ENCODE assay signal across 13 cellular contexts in the genomic region with DNA sequence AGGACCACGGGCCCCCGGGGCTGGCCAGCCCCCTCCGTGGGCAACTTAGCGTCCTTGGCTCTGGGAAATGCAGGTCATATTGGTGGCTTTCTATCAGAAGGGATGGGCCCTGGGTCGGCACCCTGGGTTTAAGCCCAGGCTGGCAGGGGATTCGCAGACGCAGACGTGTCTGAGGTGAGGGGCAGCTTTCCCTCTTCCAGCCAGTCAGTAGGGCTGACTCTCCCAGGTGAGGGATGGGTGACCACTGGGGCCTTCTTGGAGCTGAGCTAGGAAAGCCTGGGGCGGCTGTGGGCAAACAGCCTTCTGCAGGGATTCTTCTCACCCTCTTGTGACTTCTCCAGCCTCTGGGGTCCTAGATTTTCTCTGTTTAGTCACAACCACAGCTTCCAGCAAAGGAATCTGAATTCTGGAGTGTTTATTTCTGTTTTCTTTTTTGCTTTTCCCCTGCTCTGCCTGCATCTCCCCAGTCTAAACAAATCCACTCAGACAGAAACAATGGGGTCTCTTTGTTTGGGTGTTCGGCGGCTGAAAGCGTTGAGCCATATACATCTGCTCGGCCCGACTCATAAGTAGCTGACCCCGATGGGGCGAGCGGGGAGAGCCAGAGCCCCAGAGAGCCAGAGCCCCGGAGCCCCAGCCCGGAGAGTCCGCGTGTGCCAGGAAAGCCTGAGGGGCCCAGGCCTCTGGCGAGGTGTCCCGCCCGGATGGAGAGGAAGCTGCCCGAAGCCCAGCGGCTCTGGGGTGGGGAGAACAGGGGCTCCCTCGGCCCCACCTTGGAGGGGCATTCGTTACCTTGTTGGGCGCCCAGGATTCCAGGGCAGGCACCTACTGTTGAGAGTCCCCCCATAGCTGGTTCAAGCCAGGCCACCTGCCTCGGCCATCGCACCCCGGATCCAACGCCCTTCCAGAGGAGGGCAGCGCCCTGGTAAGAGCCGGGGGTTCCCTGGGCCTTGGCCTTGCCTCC. TPM values are rescaled to one million over a fixed set of nuclear protein-coding genes. Genes with fewer than 3 reads are reported as not detected.
A peak's percentile ranks its signal among the peaks of the same experiment; 100 is the strongest.
DNase-seq lines count a peak whose midpoint lies in the region; ATAC-seq and TF ChIP-seq lines count a peak whose summit lies in the region.
"Had no signal": no experiment of that assay in that cellular context is flagged by ENCODE, and none has a peak within 500 bp of the region (broad histone marks: within the 10 kb centered on the region; RNA-seq: fewer than 3 reads in every experiment).

No MANE protein-coding gene starts in this region.

- 7% methylated on average over 30 of the region's 35 CpGs; no CpG with 5 or more reads in 1 of the 2 donors for WGBS in transverse colon (ENCODE audit: low coverage in 1 of 2), 2 donors

- H3K27me3 Mint-ChIP-seq in activated T-cell treated with anti-CD3 and anti-CD28 coated beads, Interleukin-2, amount 50 U/mL, for 24 hours = peaks cover 86% of the 10 kb centered on the region

- H3K4me3 ChIP-seq in iPS-15b (ENCODE audit: low read depth, low read length) = peak overlapping the region; percentile 22
- peak overlapping the region; percentile 10 to 59 (median 42) for H3K4me3 ChIP-seq in transverse colon

- TF ChIP-seq CTCF in transverse colon (IDR thresholded peaks at IDR 0.05) = no peak

- TF ChIP-seq POLR2A in transverse colon (IDR thresholded peaks at IDR 0.05) = no peak

- no peak overlapping the region for H3K27ac Mint-ChIP-seq in activated T-cell treated with anti-CD3 and anti-CD28 coated beads, Interleukin-2, amount 50 U/mL, for 24 hours
- H3K27ac Mint-ChIP-seq: T-helper 1 cell treated with Interleukin-12 subunit alpha and Interleukin-12 subunit beta and Interleukin-4 antibody, amounts not matched to agents 30 μg/mL and 1 μg/mL, for 36 hours had no signal

- H3K27me3 ChIP-seq in iPS-15b (ENCODE audit: control insufficient read depth, insufficient read depth, low read length) = peaks cover 89% of the 10 kb centered on the region
- H3K27me3 ChIP-seq in transverse colon = peaks cover 95% of the 10 kb centered on the region

- H3K27ac ChIP-seq in transverse colon = peak overlapping the region; percentile 85 to 92 (median 86)
- H3K27ac ChIP-seq: coronary artery had no signal

- no peak for DNase-seq in activated T-cell treated with anti-CD3 and anti-CD28 coated beads, Interleukin-2, amount 50 U/mL, for 24 hours
- DNase-seq in activated T-cell treated with anti-CD3 and anti-CD28 coated beads for 4 hours = no peak
- peak; percentile 20 for DNase-seq in NCI-H69 (lab: John Stamatoyannopoulos, UW)
- no peak for DNase-seq in transverse colon
- DNase-seq in SHP77 (lab: John Stamatoyannopoulos, UW) = no peak
- DNase-seq: AML-193, HCEC 1CT, occipital lobe had no signal

- ATAC-seq in HG02973 (IDR thresholded peaks at IDR 0.05; ENCODE audit: unreplicated experiment) (no peak), HG03457 (IDR thresholded peaks at IDR 0.05; ENCODE audit: unreplicated experiment) (no peak)

- H3K4me1 Mint-ChIP-seq in activated T-cell treated with anti-CD3 and anti-CD28 coated beads, Interleukin-2, amount 50 U/mL, for 24 hours (ENCODE audit: low read depth) = peaks cover 34% of the 10 kb centered on the region

- H3K9me3 Mint-ChIP-seq in activated T-cell treated with anti-CD3 and anti-CD28 coated beads, Interleukin-2, amount 50 U/mL, for 24 hours = no peaks in the 10 kb centered on the region
- H3K9me3 Mint-ChIP-seq: T-helper 1 cell treated with Interleukin-12 subunit alpha and Interleukin-12 subunit beta and Interleukin-4 antibody, amounts not matched to agents 30 μg/mL and 1 μg/mL, for 36 hours had no signal

- no peak for TF ChIP-seq EP300 in transverse colon (IDR thresholded peaks at IDR 0.05; ENCODE audit: low read depth)

- H3K4me1 ChIP-seq in iPS-15b (ENCODE audit: control insufficient read depth, insufficient read depth, low read length) (peaks cover 8% of the 10 kb centered on the region), transverse colon (peaks cover 8 to 64% (median 49%) of the 10 kb centered on the region in 4 donors)

- H3K36me3 ChIP-seq in iPS-15b (ENCODE audit: control insufficient read depth, insufficient read depth, low read length) (no peaks in the 10 kb centered on the region), transverse colon (no peaks in the 10 kb centered on the region)

- peak overlapping the region; percentile 43 for H3K4me3 Mint-ChIP-seq in activated T-cell treated with anti-CD3 and anti-CD28 coated beads, Interleukin-2, amount 50 U/mL, for 24 hours
- H3K4me3 Mint-ChIP-seq: T-helper 1 cell treated with Interleukin-12 subunit alpha and Interleukin-12 subunit beta and Interleukin-4 antibody, amounts not matched to agents 30 μg/mL and 1 μg/mL, for 36 hours had no signal

- intact Hi-C loops in transverse colon (cut with DNase I; ENCODE audit: low total_unique reads) = no loop called here

- no peaks in the 10 kb centered on the region for H3K36me3 Mint-ChIP-seq in activated T-cell treated with anti-CD3 and anti-CD28 coated beads, Interleukin-2, amount 50 U/mL, for 24 hours (ENCODE audit: low read depth)

- H3K9ac ChIP-seq in iPS-15b (ENCODE audit: low read depth, low read length) = no peak overlapping the region

- in situ Hi-C loops in transverse colon (cut with MboI; ENCODE audit: low pct_ligation_motif_present in 1 of 4, low pct_unique_long_range_greater_than_20kb in 1 of 4, low sequenced_read_pairs in 3 of 4) = no loop called here

- no peaks in the 10 kb centered on the region for H3K9me3 ChIP-seq in iPS-15b (ENCODE audit: control insufficient read depth, insufficient read depth, low read length)
- no peaks in the 10 kb centered on the region for H3K9me3 ChIP-seq in transverse colon

RNA-seq across cellular contexts. Expression of a gene that starts 2.0 kb away (rescaled TPM):
- total RNA-seq in transverse colon = 10 to 100 TPM; 11.7 to 23.2 (median 13.1) TPM
- total RNA-seq: occipital lobe had no signal

RNA-seq across cellular contexts. Expression of a gene that starts 59.0 kb away (rescaled TPM):
- 10 to 100 TPM in 3 of 4 donors, 1 to 10 TPM in 1; 6.6 to 22.4 (median 15.2) TPM for total RNA-seq in transverse colon
